ENCODE assay signal across 1 cellular context in genomic region chr22:21961886-21962654, GRCh38.
TF ChIP-seq lines count a peak whose summit lies in the region.

No MANE protein-coding gene starts in this region.

TF ChIP-seq in K562, 482 proteins besides CTCF, POLR2A, EP300 and RAD21 (continued from another document):
- peak; percentile 45; the same call in 1 of the 2 replicates for TF ChIP-seq HDAC8 (tag; IDR thresholded peaks at IDR 0.05)
- TF ChIP-seq BMI1 (IDR thresholded peaks at IDR 0.05; ENCODE audit: low read length): no peak
- no peak for TF ChIP-seq ARID4B (CRISPR knock-in tag; IDR thresholded peaks at IDR 0.05)
- TF ChIP-seq THAP12 (CRISPR knock-in tag; IDR thresholded peaks at IDR 0.05): peak; percentile 59; the same call in 1 of the 2 replicates
- TF ChIP-seq ZBTB1 (CRISPR knock-in tag; IDR thresholded peaks at IDR 0.05; ENCODE audit: borderline replicate concordance, low read depth): no peak
- TF ChIP-seq FOXP1 (CRISPR knock-in tag; IDR thresholded peaks at IDR 0.05): no peak
- no peak for TF ChIP-seq NFIX (CRISPR knock-in tag; IDR thresholded peaks at IDR 0.05; ENCODE audit: low read depth)
- no peak for TF ChIP-seq CREB1 (IDR thresholded peaks at IDR 0.05)
- no peak for TF ChIP-seq CREB1 (CRISPR knock-in tag; IDR thresholded peaks at IDR 0.05)
- TF ChIP-seq NFE2 (IDR thresholded peaks at IDR 0.05; ENCODE audit: low read depth): no peak
- TF ChIP-seq NFRKB (IDR thresholded peaks at IDR 0.05; ENCODE audit: low read depth): no peak
- no peak for TF ChIP-seq MLLT1 (IDR thresholded peaks at IDR 0.05)
- no peak for TF ChIP-seq HDAC6 (IDR thresholded peaks at IDR 0.05; ENCODE audit: low read depth, low read length)
- no peak for TF ChIP-seq ESRRB (CRISPR knock-in tag; IDR thresholded peaks at IDR 0.05; ENCODE audit: borderline replicate concordance)
- no peak for TF ChIP-seq ZNF449 (CRISPR knock-in tag; IDR thresholded peaks at IDR 0.05)
- TF ChIP-seq ETV6 (IDR thresholded peaks at IDR 0.05; ENCODE audit: borderline replicate concordance in 1 of 2, low read depth in 2 of 2, low read length in 1 of 2): no peak
- TF ChIP-seq ETV6 (CRISPR knock-in tag; IDR thresholded peaks at IDR 0.05; ENCODE audit: borderline replicate concordance): no peak
